Comparison of ENCODE assay signal across 12 cellular contexts in the genomic region with DNA sequence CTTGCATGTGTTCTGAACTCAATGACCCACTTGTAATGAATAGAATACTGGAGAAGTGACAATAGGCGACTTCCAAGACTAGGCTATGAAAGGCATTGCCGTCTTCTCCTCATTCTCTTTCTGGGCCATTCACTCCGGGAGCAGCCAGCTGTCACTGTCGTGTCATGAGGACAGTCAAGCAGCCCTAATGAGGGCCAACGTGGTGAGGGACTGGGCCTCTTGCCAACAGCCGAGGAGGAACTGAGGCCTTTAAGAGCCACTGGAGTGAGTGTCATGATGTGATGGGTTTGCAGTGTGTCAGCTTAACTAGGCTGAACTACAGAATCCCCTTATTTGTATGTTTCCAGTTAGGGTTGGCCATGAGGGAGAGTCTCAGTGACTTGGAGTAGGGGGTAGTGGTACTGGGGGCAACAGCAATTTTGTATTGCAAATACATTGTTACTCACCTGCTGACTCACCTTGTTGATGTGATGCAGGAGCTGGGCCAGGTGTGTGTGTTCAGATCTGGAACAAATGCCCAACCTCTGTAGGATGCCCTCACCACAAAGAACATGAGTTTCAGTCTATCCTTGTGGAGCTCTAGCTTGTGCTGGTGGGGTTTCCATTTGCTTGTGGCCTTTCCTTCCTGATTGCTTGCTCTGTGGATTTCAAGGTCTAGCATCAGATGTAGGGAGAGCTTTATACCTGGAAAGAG.
DNase-seq lines count a peak whose midpoint lies in the region; FAIRE-seq and TF ChIP-seq lines count a peak whose summit lies in the region.
"Had no signal": no experiment of that assay in that cellular context is flagged by ENCODE, and none has a peak within 500 bp of the region (broad histone marks: within the 10 kb centered on the region; RNA-seq: fewer than 3 reads in every experiment).

No MANE protein-coding gene starts in this region.

- intact Hi-C loops in CD14-positive monocyte (cut with micrococcal nuclease) (loop anchor here in 1 of 2 donors (5.0 to 10.0 kb wide), 3 partner anchors 109 to 301 kb away; no protein-coding TSS in a partner anchor), colonic mucosa (cut with DNase I) (no loop called here)

- H2AFZ ChIP-seq in keratinocyte (ENCODE audit: control insufficient read depth, low read length), result no peak overlapping the region

- dilution Hi-C loops in keratinocyte (cut with MboI; ENCODE audit: extremely low pct_ligation_motif_present, low sequenced_read_pairs), result no loop called here

- H3K36me3 Mint-ChIP-seq in CD14-positive monocyte, result no peaks in the 10 kb centered on the region

- peak; percentile 29 for FAIRE-seq in keratinocyte (lab: Jason Lieb, UNC)

- TF ChIP-seq CTCF in CD14-positive monocyte (IDR thresholded peaks at IDR 0.05), result peak; percentile 23
- no peak for TF ChIP-seq CTCF in keratinocyte (optimal IDR thresholded peaks at IDR 0.05 in 1 of 3, IDR thresholded peaks at IDR 0.05 in 1 of 3, conservative IDR thresholded peaks at IDR 0.05 in 1 of 3; ENCODE audit: extremely low read depth in 1 of 3, insufficient read depth in 2 of 3, low read length in 3 of 3)
- TF ChIP-seq CTCF in colonic mucosa (IDR thresholded peaks at IDR 0.05), result no peak

- peaks cover 18% of the 10 kb centered on the region for H3K4me1 Mint-ChIP-seq in CD14-positive monocyte

- in situ Hi-C loops in HAP-1 (cut with MboI; ENCODE audit: low sequenced_read_pairs), result loop anchor here (25.0 kb wide), 1 partner anchor 839 kb away; no protein-coding TSS in a partner anchor

- H3K4me3 Mint-ChIP-seq in CD14-positive monocyte, result no peak overlapping the region

- H3K9me1 ChIP-seq in keratinocyte (ENCODE audit: control insufficient read depth, extremely low read depth, insufficient read depth, low read length), result no peaks in the 10 kb centered on the region

- H3K27me3 ChIP-seq in keratinocyte (ENCODE audit: control insufficient read depth, extremely low read depth, insufficient read depth, low read length), result peaks cover 3% of the 10 kb centered on the region
- H3K27me3 ChIP-seq in colonic mucosa, result no peaks in the 10 kb centered on the region
- H3K27me3 ChIP-seq in HAP-1 (ENCODE audit: low read depth), result peaks cover 2% of the 10 kb centered on the region; the same call in 1 of the 2 replicates

- no peak overlapping the region for H3K27ac ChIP-seq in keratinocyte (ENCODE audit: control insufficient read depth, insufficient read depth, low read length)
- H3K27ac ChIP-seq in colonic mucosa, result no peak overlapping the region
- H3K27ac ChIP-seq: C4-2B, RWPE1 had no signal

- H3K27ac Mint-ChIP-seq in CD14-positive monocyte, result peak overlapping the region in 3 of 7 donors; percentile 0 to 59 (median 4)
- H3K27ac Mint-ChIP-seq: activated T-helper 2 cell treated with anti-CD3 and anti-CD28 coated beads, Interferon-gamma antibody, Interleukin-2, Interleukin-4, amounts not matched to agents 10 μg/mL and 5 μg/mL and 100 μg/mL, durations not matched to agents 14 hours and 24 hours and 36 hours had no signal

- no peaks in the 10 kb centered on the region for H3K36me3 ChIP-seq in keratinocyte (ENCODE audit: control insufficient read depth in 2 of 2, extremely low read depth in 1 of 2, insufficient read depth in 2 of 2, low read length in 2 of 2)
- no peaks in the 10 kb centered on the region for H3K36me3 ChIP-seq in colonic mucosa
- H3K36me3 ChIP-seq in HAP-1 (replicated peaks), result no peaks in the 10 kb centered on the region

- peaks cover 3 to 11% (median 5%) of the 10 kb centered on the region in 3 donors for H3K27me3 Mint-ChIP-seq in CD14-positive monocyte (ENCODE audit: low read depth in 3 of 3)

- H3K79me2 ChIP-seq in keratinocyte (ENCODE audit: control insufficient read depth, insufficient read depth, low read length), result no peaks in the 10 kb centered on the region

- H3K9me3 Mint-ChIP-seq in CD14-positive monocyte, result no peaks in the 10 kb centered on the region

- peak; percentile 90 for DNase-seq in CD14-positive monocyte (ENCODE audit: low spot score)
- DNase-seq in DMS79 (lab: John Stamatoyannopoulos, UW), result peak; percentile 13
- peak; percentile 57 for DNase-seq in NCI-H69 (lab: John Stamatoyannopoulos, UW)
- no peak for DNase-seq in keratinocyte (ENCODE audit: low read depth, low spot score)
- DNase-seq in colonic mucosa, result no peak
- no peak for DNase-seq in stimulated activated CD4-positive, alpha-beta T cell treated with anti-CD3 and anti-CD28 coated beads, Interleukin-2, amount 100 ng/mL, for 24 hours
- no peak for DNase-seq in activated CD4-positive, alpha-beta T cell treated with anti-CD3 and anti-CD28 coated beads, Interleukin-2, amount 50 U/mL, for 1 hour
- no peak for DNase-seq in HAP-1 (ENCODE audit: low spot score in 2 of 2)
- DNase-seq: T-helper 9 cell had no signal

- no peak overlapping the region for H3K4me3 ChIP-seq in keratinocyte (ENCODE audit: control insufficient read depth in 2 of 3, extremely low read depth in 1 of 3, insufficient read depth in 2 of 3, low read depth in 1 of 3, low read length in 3 of 3)
- no peak overlapping the region for H3K4me3 ChIP-seq in colonic mucosa
- no peak overlapping the region for H3K4me3 ChIP-seq in HAP-1

- peaks cover 23% of the 10 kb centered on the region for H3K4me1 ChIP-seq in keratinocyte (ENCODE audit: control insufficient read depth, extremely low read depth, insufficient read depth, low read length)
- H3K4me1 ChIP-seq in colonic mucosa, result no peaks in the 10 kb centered on the region
- H3K4me1 ChIP-seq in HAP-1, result no peaks in the 10 kb centered on the region

- no peak overlapping the region for H3K4me2 ChIP-seq in keratinocyte (ENCODE audit: control insufficient read depth, extremely low read depth, insufficient read depth, low read depth, low read length)

- H3K9me3 ChIP-seq in keratinocyte (ENCODE audit: control insufficient read depth, low read depth, low read length) (no peaks in the 10 kb centered on the region), colonic mucosa (no peaks in the 10 kb centered on the region), HAP-1 (no peaks in the 10 kb centered on the region)

- no peak overlapping the region for H3K9ac ChIP-seq in keratinocyte (ENCODE audit: control insufficient read depth, extremely low read depth, insufficient read depth, low read length)
- H3K9ac ChIP-seq in colonic mucosa (ENCODE audit: low read depth in 2 of 2, low read length in 2 of 2), result no peak overlapping the region

- H4K20me1 ChIP-seq in keratinocyte (ENCODE audit: control insufficient read depth, extremely low read depth, insufficient read depth, low read length), result no peaks in the 10 kb centered on the region

Comparison
In these comparisons a context has a peak if more than half of its experiments do, and no peak if none do; other contexts are left out.
1. DNase-seq: peak in CD14-positive monocyte (single experiment), DMS79 (single experiment) and NCI-H69 (single experiment); none in keratinocyte (single experiment), colonic mucosa (single experiment), stimulated activated CD4-positive, alpha-beta T cell treated with anti-CD3 and anti-CD28 coated beads, Interleukin-2, amount 100 ng/mL, for 24 hours (0 of 2), activated CD4-positive, alpha-beta T cell treated with anti-CD3 and anti-CD28 coated beads, Interleukin-2, amount 50 U/mL, for 1 hour (single experiment) and HAP-1 (0 of 2).